8 cellular contexts compared by ENCODE assay signal in genomic region chr4:159101983-159102622, GRCh38. TPM values are rescaled to one million over a fixed set of nuclear protein-coding genes. Genes with fewer than 3 reads are reported as not detected.
DNase-seq lines count a peak whose midpoint lies in the region; ATAC-seq, FAIRE-seq and TF ChIP-seq lines count a peak whose summit lies in the region.

No MANE protein-coding gene starts in this region.

- peak overlapping the region; percentile 86 to 98 (median 94) for H3K9ac ChIP-seq in BLaER1 treated with 17β-estradiol and CSF1 and Interleukin-3, amounts not matched to agents 10 nM and 100 nM

- peak overlapping the region; percentile 80 to 100 (median 97) for H3K4me3 ChIP-seq in BLaER1 treated with 17β-estradiol and CSF1 and Interleukin-3, amounts not matched to agents 10 nM and 100 nM
- H3K4me3 ChIP-seq in NB4 (ENCODE audit: low read depth, low read length) = no peak overlapping the region

- no peaks in the 10 kb centered on the region for H3K36me3 Mint-ChIP-seq in natural killer cell treated with Interleukin-12 subunit alpha and Interleukin-12 subunit beta and Interleukin-15 and Interleukin-18, amount 100 ng/mL, for 72 hours

- peak overlapping the region; percentile 82 for H3K4me3 Mint-ChIP-seq in natural killer cell treated with Interleukin-12 subunit alpha and Interleukin-12 subunit beta and Interleukin-15 and Interleukin-18, amount 100 ng/mL, for 72 hours

- H3K4me2 ChIP-seq in BLaER1 treated with 17β-estradiol and CSF1 and Interleukin-3, amounts not matched to agents 10 nM and 100 nM = peak overlapping the region; percentile 80 to 95 (median 92)

- TF ChIP-seq CTCF in NB4 (IDR thresholded peaks at IDR 0.05; ENCODE audit: low read depth, low read length) = no peak

- FAIRE-seq in RCC 7860 (lab: Jason Lieb, UNC) = no peak

- ATAC-seq in natural killer cell treated with Interleukin-12 subunit alpha and Interleukin-12 subunit beta and Interleukin-15 and Interleukin-18, amount 100 ng/mL, for 72 hours = no peak

- peaks cover under 1 to 13% of the 10 kb centered on the region in 2 donors for H3K27me3 Mint-ChIP-seq in natural killer cell treated with Interleukin-12 subunit alpha and Interleukin-12 subunit beta and Interleukin-15 and Interleukin-18, amount 100 ng/mL, for 72 hours

- peaks cover 0 to 10% (median 7%) of the 10 kb centered on the region in 11 experiments; a peak in 5 of 22 replicates for H3K27me3 ChIP-seq in BLaER1 treated with 17β-estradiol and CSF1 and Interleukin-3, amounts not matched to agents 10 nM and 100 nM

- no peaks in the 10 kb centered on the region for H3K9me3 Mint-ChIP-seq in natural killer cell treated with Interleukin-12 subunit alpha and Interleukin-12 subunit beta and Interleukin-15 and Interleukin-18, amount 100 ng/mL, for 72 hours

- peaks cover 19 to 42% (median 26%) of the 10 kb centered on the region in 10 experiments for H3K4me1 ChIP-seq in BLaER1 treated with 17β-estradiol and CSF1 and Interleukin-3, amounts not matched to agents 10 nM and 100 nM

- H3K27ac ChIP-seq in BLaER1 treated with 17β-estradiol and CSF1 and Interleukin-3, amounts not matched to agents 10 nM and 100 nM = peak overlapping the region in 9 of 11 experiments; percentile 51 to 98 (median 95); a peak in 14 of 22 replicates

- no peaks in the 10 kb centered on the region for H3K36me3 ChIP-seq in BLaER1 treated with 17β-estradiol and CSF1 and Interleukin-3, amounts not matched to agents 10 nM and 100 nM

- peaks cover 18 to 35% (median 31%) of the 10 kb centered on the region in 11 experiments; a peak in 21 of 22 replicates for H4K20me1 ChIP-seq in BLaER1 treated with 17β-estradiol and CSF1 and Interleukin-3, amounts not matched to agents 10 nM and 100 nM

- peaks cover 33 to 38% of the 10 kb centered on the region in 2 donors for H3K4me1 Mint-ChIP-seq in natural killer cell treated with Interleukin-12 subunit alpha and Interleukin-12 subunit beta and Interleukin-15 and Interleukin-18, amount 100 ng/mL, for 72 hours (ENCODE audit: low read depth in 2 of 2)

- DNase-seq in NB4 (ENCODE audit: low read depth) = peak; percentile 1
- peak; percentile 15 for DNase-seq in dermis blood vessel endothelial cell
- DNase-seq in natural killer cell treated with Interleukin-12 subunit alpha and Interleukin-12 subunit beta and Interleukin-15 and Interleukin-18, amount 100 ng/mL, for 72 hours (ENCODE audit: low spot score) = no peak
- DNase-seq in H4 (ENCODE audit: low spot score) = no peak
- no peak for DNase-seq in NCI-H1417 (lab: John Stamatoyannopoulos, UW)
- DNase-seq in RCC 7860 (ENCODE audit: low spot score) = no peak
- no peak for DNase-seq in NCI-H226

- H3K9me3 ChIP-seq in BLaER1 treated with 17β-estradiol and CSF1 and Interleukin-3, amounts not matched to agents 10 nM and 100 nM (replicated peaks in 1 of 11) = no peaks in the 10 kb centered on the region

- no peak for TF ChIP-seq POLR2A in NB4 (IDR thresholded peaks at IDR 0.05; ENCODE audit: extremely low read depth, insufficient read length)

- H3K27ac Mint-ChIP-seq in natural killer cell treated with Interleukin-12 subunit alpha and Interleukin-12 subunit beta and Interleukin-15 and Interleukin-18, amount 100 ng/mL, for 72 hours = peak overlapping the region; percentile 40 to 79

RNA-seq across cellular contexts. Expression of gene RAPGEF2, which starts 0.8 kb away (rescaled TPM):
- total RNA-seq in dermis blood vessel endothelial cell = 91.4 and 101 TPM in 2 replicates
- total RNA-seq in natural killer cell treated with Interleukin-12 subunit alpha and Interleukin-12 subunit beta and Interleukin-15 and Interleukin-18, amount 100 ng/mL, for 72 hours = 10 to 100 TPM; 14.0 to 33.3 TPM
- total RNA-seq in H4 (2014; rRNA removed; shearing (Covaris generic)) = 15.9 and 17.5 TPM in 2 replicates

Comparison
In these comparisons a context has a peak if more than half of its experiments do, and no peak if none do; other contexts are left out.
1. DNase-seq: peak in NB4 (single experiment) and dermis blood vessel endothelial cell (single experiment); none in natural killer cell treated with Interleukin-12 subunit alpha and Interleukin-12 subunit beta and Interleukin-15 and Interleukin-18, amount 100 ng/mL, for 72 hours (single experiment), H4 (single experiment), NCI-H1417 (0 of 3), RCC 7860 (single experiment) and NCI-H226 (single experiment).